Comparison of ENCODE assay signal across 9 cellular contexts in the genomic region with DNA sequence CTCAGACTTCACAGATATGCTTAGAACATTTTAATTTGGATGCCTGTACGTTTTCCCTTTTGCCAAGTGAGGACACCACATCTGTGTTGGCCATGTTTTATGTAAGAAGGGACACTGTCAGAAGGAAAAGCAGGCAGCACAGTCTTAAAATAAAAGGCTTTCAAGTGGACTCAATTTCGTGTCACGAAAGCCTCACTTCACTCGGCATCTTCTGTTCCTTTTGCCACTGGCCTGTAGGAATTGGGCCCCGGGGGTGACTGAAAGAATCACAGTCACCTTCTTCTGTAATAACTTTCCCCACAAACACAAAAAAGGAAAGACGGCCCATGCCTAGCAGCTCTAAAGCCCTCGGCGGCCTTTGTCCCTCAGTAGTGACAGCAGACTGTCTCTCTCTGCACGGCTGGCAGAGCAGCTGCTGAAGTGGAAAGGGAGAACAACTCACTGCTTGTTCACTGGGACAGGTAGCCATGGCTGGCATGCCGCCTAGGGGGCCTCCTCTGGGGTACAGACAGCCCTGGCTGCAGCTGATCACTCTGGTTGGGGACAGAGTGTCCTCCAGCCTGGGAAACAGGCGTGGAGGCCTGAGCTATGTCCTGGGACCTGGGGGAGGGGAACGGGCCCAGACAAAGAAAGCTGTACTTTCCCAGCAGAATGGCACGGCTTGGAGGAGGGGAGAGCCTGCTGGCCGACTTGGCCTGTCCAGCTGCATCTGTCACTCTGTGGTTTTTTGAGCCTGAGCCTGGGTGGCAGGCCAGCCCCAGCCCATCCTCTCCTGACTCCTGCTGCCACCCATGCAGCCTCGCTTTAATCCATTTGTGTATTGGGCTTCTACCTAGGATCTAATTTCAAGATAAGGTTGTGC. TPM values are rescaled to one million over a fixed set of nuclear protein-coding genes. Genes with fewer than 3 reads are reported as not detected.
DNase-seq lines count a peak whose midpoint lies in the region; ATAC-seq, FAIRE-seq and TF ChIP-seq lines count a peak whose summit lies in the region.
"Had no signal": no experiment of that assay in that cellular context is flagged by ENCODE, and none has a peak within 500 bp of the region (broad histone marks: within the 10 kb centered on the region; RNA-seq: fewer than 3 reads in every experiment).

No MANE protein-coding gene starts in this region.

- no peaks in the 10 kb centered on the region for H3K27me3 ChIP-seq in smooth muscle cell (ENCODE audit: low read depth)

- H3F3A ChIP-seq in smooth muscle cell (ENCODE audit: low read depth), result no peaks in the 10 kb centered on the region

- H3K27me3 Mint-ChIP-seq in activated B cell treated with CpG ODN at 0.5 μM for 24 hours, result no peaks in the 10 kb centered on the region

- DNase-seq in activated B cell treated with CpG ODN at 0.5 μM for 24 hours (no peak), kidney (peak; percentile 96), smooth muscle cell (lab: John Stamatoyannopoulos, UW; ENCODE audit: unreplicated experiment) (no peak), NCI-H226 (no peak), NCI-H69 (lab: John Stamatoyannopoulos, UW) (no peak)

- peak; percentile 24 for TF ChIP-seq POLR2A in GM19099 (IDR thresholded peaks at IDR 0.05; ENCODE audit: extremely low read depth, insufficient read length, low read depth)

- peak overlapping the region; percentile 68 for H3K27ac Mint-ChIP-seq in activated B cell treated with CpG ODN at 0.5 μM for 24 hours

- peak overlapping the region; percentile 20 for H2AFZ ChIP-seq in smooth muscle cell (ENCODE audit: low read depth)

- WGBS in smooth muscle cell (ENCODE audit: low lambda C conversion rate), result 53% methylated on average over 15 of the region's 15 CpGs

- H3K9me3 ChIP-seq in kidney (ENCODE audit: control insufficient read depth in 1 of 2, low read length in 2 of 2), result no peaks in the 10 kb centered on the region
- no peaks in the 10 kb centered on the region for H3K9me3 ChIP-seq in smooth muscle cell (replicated peaks; ENCODE audit: low read depth)

- no peak for FAIRE-seq in kidney (lab: Jason Lieb, UNC)
- FAIRE-seq: bronchial epithelial cell had no signal

- intact Hi-C loops in activated B cell treated with CpG ODN at 0.5 μM for 24 hours (cut with micrococcal nuclease) (loop anchor here (1.0 kb wide), 1 partner anchor 11 kb away; no protein-coding TSS in a partner anchor), kidney (cut with DNase I) (no loop called here)

- H3K4me1 ChIP-seq in kidney (ENCODE audit: control insufficient read depth in 1 of 2, insufficient read depth in 1 of 2, low read depth in 1 of 2, low read length in 2 of 2) (peaks cover 42 to 76% of the 10 kb centered on the region in 2 donors), smooth muscle cell (ENCODE audit: low read depth) (peaks cover 31% of the 10 kb centered on the region)

- CTCF ChIA-PET in activated B cell treated with CpG ODN at 0.5 μM for 24 hours (lab: Charles Lee), result interaction anchor here (1.3 to 9.5 kb wide), 4 partner anchors 9 to 31 kb away, joined by 6 to 60 read pairs (median 7); no protein-coding TSS in a partner anchor

- peak overlapping the region; percentile 36 to 88 for H3K4me3 ChIP-seq in kidney (ENCODE audit: low read length in 2 of 2)
- H3K4me3 ChIP-seq in smooth muscle cell, result no peak overlapping the region

- H3K79me2 ChIP-seq in smooth muscle cell (ENCODE audit: low read depth), result no peaks in the 10 kb centered on the region

- peak overlapping the region; percentile 52 for H3K4me2 ChIP-seq in smooth muscle cell

- no peaks in the 10 kb centered on the region for H4K20me1 ChIP-seq in smooth muscle cell (ENCODE audit: low read depth)

- H3K9me3 Mint-ChIP-seq in activated B cell treated with CpG ODN at 0.5 μM for 24 hours, result no peaks in the 10 kb centered on the region

- H3K36me3 Mint-ChIP-seq in activated B cell treated with CpG ODN at 0.5 μM for 24 hours (ENCODE audit: low read depth), result no peaks in the 10 kb centered on the region

- ATAC-seq in activated B cell treated with CpG ODN at 0.5 μM for 24 hours (ENCODE audit: low read depth) (no peak), HG02571 (IDR thresholded peaks at IDR 0.05; ENCODE audit: unreplicated experiment) (no peak), GM19395 (IDR thresholded peaks at IDR 0.05; ENCODE audit: unreplicated experiment) (no peak)

- TF ChIP-seq CTCF in activated B cell treated with CpG ODN at 0.5 μM for 24 hours (IDR thresholded peaks at IDR 0.05), result no peak
- no peak for TF ChIP-seq CTCF in kidney (IDR thresholded peaks at IDR 0.05; ENCODE audit: borderline replicate concordance, extremely low read depth, insufficient read depth)
- TF ChIP-seq CTCF in smooth muscle cell (IDR thresholded peaks at IDR 0.05; ENCODE audit: borderline replicate concordance, insufficient read depth, poor library complexity, severe bottlenecking), result no peak

- peak overlapping the region; percentile 58 for H3K4me3 Mint-ChIP-seq in activated B cell treated with CpG ODN at 0.5 μM for 24 hours

- POLR2A ChIA-PET in activated B cell treated with CpG ODN at 0.5 μM for 24 hours (lab: Charles Lee), result interaction anchor here (1.6 to 2.4 kb wide), 3 partner anchors 10 to 37 kb away, joined by 5 to 20 read pairs (median 7); partner anchors contain the start of gene ZNF22

- peaks cover 79% of the 10 kb centered on the region for H3K4me1 Mint-ChIP-seq in activated B cell treated with CpG ODN at 0.5 μM for 24 hours

- peak overlapping the region in 1 of 2 donors; percentile 17 for H3K9ac ChIP-seq in kidney (ENCODE audit: low read length in 2 of 2)
- no peak overlapping the region for H3K9ac ChIP-seq in smooth muscle cell (ENCODE audit: low read depth)

- H3K36me3 ChIP-seq in kidney (ENCODE audit: control insufficient read depth in 1 of 2, insufficient read depth in 2 of 2, low read length in 2 of 2) (no peaks in the 10 kb centered on the region), smooth muscle cell (ENCODE audit: low read depth) (no peaks in the 10 kb centered on the region)

- H3K27ac ChIP-seq in kidney (ENCODE audit: low read depth in 2 of 2, low read length in 2 of 2) (peak overlapping the region; percentile 66 to 74), smooth muscle cell (ENCODE audit: low read depth) (peak overlapping the region; percentile 29)

RNA-seq across cellular contexts. Expression of gene RASSF4, which starts 4.4 kb away (rescaled TPM):
- total RNA-seq in activated B cell treated with CpG ODN at 0.5 μM for 24 hours (2.0 and 2.5 TPM in 2 replicates), kidney (76.4 TPM), smooth muscle cell (6.5 and 8.3 TPM in 2 replicates)
- polyA plus RNA-seq in kidney (ENCODE audit: insufficient read depth, low read depth, low replicate concordance) (83.1 TPM), smooth muscle cell (13.0 and 14.8 TPM in 2 replicates)

RNA-seq across cellular contexts. Expression of gene DEPP1, which starts 14.6 kb away (rescaled TPM):
- 0.11 TPM in 1 of 2 replicates, not detected in the other for total RNA-seq in activated B cell treated with CpG ODN at 0.5 μM for 24 hours
- total RNA-seq in kidney, result 146 TPM
- 44.4 TPM for polyA plus RNA-seq in kidney (ENCODE audit: insufficient read depth, low read depth, low replicate concordance)
- 10.1 and 13.2 TPM in 2 replicates for total RNA-seq in smooth muscle cell
- polyA plus RNA-seq in smooth muscle cell, result 12.9 and 18.8 TPM in 2 replicates

RNA-seq across cellular contexts. Expression of gene ZNF22, which starts 36.7 kb away (rescaled TPM):
- total RNA-seq in activated B cell treated with CpG ODN at 0.5 μM for 24 hours (34.2 and 37.5 TPM in 2 replicates), kidney (24.5 TPM), smooth muscle cell (38.9 and 42.6 TPM in 2 replicates)
- polyA plus RNA-seq in kidney (ENCODE audit: insufficient read depth, low read depth, low replicate concordance) (18.7 TPM), smooth muscle cell (30.7 and 31.3 TPM in 2 replicates)

RNA-seq across cellular contexts. Expression of gene TMEM72, which starts 52.9 kb away (rescaled TPM):
- not detected in 2 replicates for total RNA-seq in activated B cell treated with CpG ODN at 0.5 μM for 24 hours
- total RNA-seq in kidney, result 19.3 TPM
- 127 TPM for polyA plus RNA-seq in kidney (ENCODE audit: insufficient read depth, low read depth, low replicate concordance)
- total RNA-seq in smooth muscle cell, result not detected in 2 replicates
- polyA plus RNA-seq in smooth muscle cell, result not detected in 2 replicates
- total RNA-seq: bronchial epithelial cell had no signal
